Comparison of ENCODE assay signal across 8 cellular contexts in genomic region chr2:191051825-191052778, GRCh38. TPM values are rescaled to one million over a fixed set of nuclear protein-coding genes. Genes with fewer than 3 reads are reported as not detected.
DNase-seq lines count a peak whose midpoint lies in the region; ATAC-seq and TF ChIP-seq lines count a peak whose summit lies in the region.

No MANE protein-coding gene starts in this region.

- H3K4me3 Mint-ChIP-seq in H9 (no peak overlapping the region), WTC11 (no peak overlapping the region)

- CTCF ChIA-PET in WTC11 (lab: Charles Lee), result interaction anchor here (0.6 to 4.6 kb wide), 36 partner anchors 10 to 732 kb away, joined by 3 to 68 read pairs (median 5); partner anchors contain the start of genes HIBCH and STAT4

- no peak overlapping the region for H3K4me3 ChIP-seq in left ventricle myocardium inferior
- no peak overlapping the region for H3K4me3 ChIP-seq in smooth muscle cell

- H3K4ac ChIP-seq in H9 (ENCODE audit: low read depth, low read length), result no peak overlapping the region

- H3K27ac Mint-ChIP-seq in H9, result no peak overlapping the region
- no peak overlapping the region for H3K27ac Mint-ChIP-seq in WTC11

- H3K9ac ChIP-seq in H9 (ENCODE audit: extremely low read depth, insufficient read length, low read length) (no peak overlapping the region), smooth muscle cell (ENCODE audit: low read depth) (no peak overlapping the region)

- POLR2A ChIA-PET in WTC11 (lab: Charles Lee), result no interaction called here

- no peak overlapping the region for H3K14ac ChIP-seq in H9 (ENCODE audit: insufficient read depth, low read length)

- no peak overlapping the region for H4K91ac ChIP-seq in H9 (ENCODE audit: insufficient read length, low read depth, low read length)

- intact Hi-C loops in left ventricle myocardium inferior (cut with micrococcal nuclease), result loop anchor here (10.0 kb wide), 2 partner anchors 103 to 473 kb away; partner anchors contain the start of gene STAT4

- H3K23ac ChIP-seq in H9 (ENCODE audit: insufficient read length, low read depth, low read length), result no peak overlapping the region

- no peak overlapping the region for H3K4me2 ChIP-seq in H9 (ENCODE audit: insufficient read depth, insufficient read length, low read length)
- H3K4me2 ChIP-seq in smooth muscle cell, result no peak overlapping the region

- TF ChIP-seq CTCF in H9 (conservative IDR thresholded peaks at IDR 0.05) (peak; percentile 78), WTC11 (IDR thresholded peaks at IDR 0.05) (peak; percentile 54; the same call in 1 of the 2 replicates), left ventricle myocardium inferior (IDR thresholded peaks at IDR 0.05; ENCODE audit: borderline replicate concordance) (peak; percentile 71), smooth muscle cell (IDR thresholded peaks at IDR 0.05; ENCODE audit: borderline replicate concordance, insufficient read depth, poor library complexity, severe bottlenecking) (peak; percentile 61)

- peak; percentile 10 for DNase-seq in NCI-H1436 (lab: John Stamatoyannopoulos, UW)
- no peak for DNase-seq in NCI-H1436 treated with DMSO at 0.1 percent for 48 hours (lab: John Stamatoyannopoulos, UW)
- no peak for DNase-seq in H9
- peak; percentile 41 for DNase-seq in NCI-H2107 treated with DMSO at 0.1 percent for 48 hours (lab: John Stamatoyannopoulos, UW; ENCODE audit: unreplicated experiment)
- no peak for DNase-seq in WTC11 (ENCODE audit: low spot score)
- no peak for DNase-seq in left ventricle myocardium inferior
- DNase-seq in smooth muscle cell (lab: John Stamatoyannopoulos, UW; ENCODE audit: unreplicated experiment), result no peak

- H3K79me1 ChIP-seq in H9 (ENCODE audit: insufficient read depth, low read depth, low read length, poor library complexity, severe bottlenecking), result no peaks in the 10 kb centered on the region

- H3K56ac ChIP-seq in H9 (ENCODE audit: insufficient read length, low read depth, low read length), result no peak overlapping the region

- H3K27me3 ChIP-seq in H9 (ENCODE audit: insufficient read depth, low read length) (no peaks in the 10 kb centered on the region), left ventricle myocardium inferior (ENCODE audit: low read depth) (peaks cover 19% of the 10 kb centered on the region), smooth muscle cell (ENCODE audit: low read depth) (peaks cover 11% of the 10 kb centered on the region)

- H3K9me3 ChIP-seq in H9 (ENCODE audit: control insufficient read depth, low read depth, low read length) (no peaks in the 10 kb centered on the region), left ventricle myocardium inferior (replicated peaks) (no peaks in the 10 kb centered on the region), smooth muscle cell (replicated peaks; ENCODE audit: low read depth) (no peaks in the 10 kb centered on the region)

- no peaks in the 10 kb centered on the region for H3F3A ChIP-seq in smooth muscle cell (ENCODE audit: low read depth)

- H2BK120ac ChIP-seq in H9 (ENCODE audit: low read depth, low read length, poor library complexity, severe bottlenecking), result no peak overlapping the region

- H4K8ac ChIP-seq in H9 (replicated peaks; ENCODE audit: insufficient read length, low read depth, low read length), result no peak overlapping the region

- no peak overlapping the region for H2AK5ac ChIP-seq in H9 (ENCODE audit: insufficient read length, low read length)

- H3K4me1 ChIP-seq in H9 (ENCODE audit: insufficient read depth, low read length) (no peaks in the 10 kb centered on the region), left ventricle myocardium inferior (peaks cover 13% of the 10 kb centered on the region), smooth muscle cell (ENCODE audit: low read depth) (peaks cover 8% of the 10 kb centered on the region)

- H2BK5ac ChIP-seq in H9 (ENCODE audit: insufficient read length, low read length), result no peak overlapping the region

- H3K27ac ChIP-seq in H9 (ENCODE audit: insufficient read length, low read depth, low read length), result no peak overlapping the region
- H3K27ac ChIP-seq in left ventricle myocardium inferior (replicated peaks), result no peak overlapping the region
- H3K27ac ChIP-seq in smooth muscle cell (ENCODE audit: low read depth), result no peak overlapping the region

- no peak overlapping the region for H3T11ph ChIP-seq in H9 (ENCODE audit: low read length)

- no peaks in the 10 kb centered on the region for H3K36me3 ChIP-seq in left ventricle myocardium inferior
- no peaks in the 10 kb centered on the region for H3K36me3 ChIP-seq in smooth muscle cell (ENCODE audit: low read depth)

- no peak overlapping the region for H2BK12ac ChIP-seq in H9 (ENCODE audit: insufficient read length, low read depth, low read length)

- H3K9me3 Mint-ChIP-seq in H9 (no peaks in the 10 kb centered on the region), WTC11 (no peaks in the 10 kb centered on the region)

- H2BK20ac ChIP-seq in H9 (ENCODE audit: low read depth, low read length, poor library complexity, severe bottlenecking), result no peak overlapping the region

- ATAC-seq in WTC11 (peak; percentile 53; the same call in 1 of the 2 replicates), HG03039 (IDR thresholded peaks at IDR 0.05; ENCODE audit: unreplicated experiment) (no peak)

- H3K4me1 Mint-ChIP-seq in H9 (0 out of 4 replicates have a peak, but pooled peaks cover 0 to 4% of the 10 kb centered on the region in 2 experiments), WTC11 (peaks cover 10% of the 10 kb centered on the region; the same call in 1 of the 2 replicates)

- H3K79me2 ChIP-seq in H9 (ENCODE audit: insufficient read depth, low read length) (no peaks in the 10 kb centered on the region), smooth muscle cell (ENCODE audit: low read depth) (no peaks in the 10 kb centered on the region)

- H2BK15ac ChIP-seq in H9 (ENCODE audit: low read depth, low read length), result no peak overlapping the region

- peaks cover 2% of the 10 kb centered on the region; the same call in 1 of the 2 replicates for H3K27me3 Mint-ChIP-seq in H9 (ENCODE audit: low read depth)
- no peaks in the 10 kb centered on the region; the same call in 1 of the 2 replicates for H3K27me3 Mint-ChIP-seq in WTC11 (ENCODE audit: low read depth)

- no peak overlapping the region for H4K5ac ChIP-seq in H9 (ENCODE audit: insufficient read length, low read depth, low read length)

- H4K20me1 ChIP-seq in H9 (ENCODE audit: control insufficient read depth, insufficient read depth, insufficient read length), result no peaks in the 10 kb centered on the region
- H4K20me1 ChIP-seq in smooth muscle cell (ENCODE audit: low read depth), result no peaks in the 10 kb centered on the region

- WGBS in H9 (ENCODE audit: extremely low coverage, insufficient read length, low lambda C conversion rate), result no CpG with 5 or more reads among the region's 10 CpGs
- 47% methylated on average over 10 of the region's 10 CpGs for WGBS in smooth muscle cell (ENCODE audit: low lambda C conversion rate)

- no peak overlapping the region for H3K18ac ChIP-seq in H9 (ENCODE audit: insufficient read length, low read depth, low read length)

- H3K36me3 Mint-ChIP-seq in H9 (ENCODE audit: insufficient read depth in 1 of 3, low read depth in 3 of 3) (no peaks in the 10 kb centered on the region), WTC11 (no peaks in the 10 kb centered on the region)

- H2AFZ ChIP-seq in H9 (ENCODE audit: low read length), result no peak overlapping the region
- H2AFZ ChIP-seq in smooth muscle cell (ENCODE audit: low read depth), result no peak overlapping the region

- H3K23me2 ChIP-seq in H9 (ENCODE audit: insufficient read length, low read depth, low read length, poor library complexity, severe bottlenecking), result no peaks in the 10 kb centered on the region

TF ChIP-seq in WTC11, 78 proteins besides CTCF, POLR2A, EP300 and RAD21:
- TF ChIP-seq NR2C2 (CRISPR knock-in tag; IDR thresholded peaks at IDR 0.05) (no peak), HMGA2 (CRISPR knock-in tag; IDR thresholded peaks at IDR 0.05) (no peak)

RNA-seq across cellular contexts. Expression of gene STAT1, which starts 38.1 kb away (rescaled TPM):
- 45.4 and 48.1 TPM in 2 replicates for total RNA-seq in H9 (2021)
- 36.1 to 41.3 TPM (median 39.5 TPM) in 3 replicates for total RNA-seq in WTC11 (2021)
- 42.2 TPM for total RNA-seq in left ventricle myocardium inferior
- 66.5 and 74.6 TPM in 2 replicates for total RNA-seq in smooth muscle cell
- 30.5 and 33.7 TPM in 2 replicates for polyA plus RNA-seq in smooth muscle cell

Comparison
In these comparisons a context has a peak if more than half of its experiments do, and no peak if none do; other contexts are left out.
1. DNase-seq: peak in NCI-H1436 (single experiment) and NCI-H2107 treated with DMSO at 0.1 percent for 48 hours (single experiment); none in NCI-H1436 treated with DMSO at 0.1 percent for 48 hours (single experiment), H9 (single experiment), WTC11 (single experiment), left ventricle myocardium inferior (single experiment) and smooth muscle cell (single experiment).
2. Peak in every context shown above with its lines, with median percentiles within 50 percentile points of each other: CTCF ChIP-seq.